Comparison of ENCODE assay signal across 9 cellular contexts in the genomic region with DNA sequence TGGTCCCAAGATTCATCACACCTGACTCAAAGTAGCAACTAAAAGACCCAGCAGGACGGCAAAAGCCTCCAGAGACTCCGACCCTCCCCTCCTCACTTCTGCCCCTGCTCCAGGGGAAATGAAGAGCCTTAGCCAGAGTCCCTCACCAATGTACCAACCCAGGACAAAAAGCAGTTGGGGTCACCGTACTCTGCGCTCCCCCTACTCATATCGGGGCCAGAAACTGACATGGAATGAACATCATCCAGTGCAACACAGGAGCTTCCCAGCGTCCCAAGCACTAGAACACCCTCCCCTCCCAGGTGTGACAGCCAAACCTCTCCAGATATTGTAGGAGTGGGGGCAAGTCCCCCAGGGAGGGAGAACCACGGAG. TPM values are rescaled to one million over a fixed set of nuclear protein-coding genes. Genes with fewer than 3 reads are reported as not detected.
DNase-seq lines count a peak whose midpoint lies in the region; ATAC-seq and TF ChIP-seq lines count a peak whose summit lies in the region.
"Had no signal": no experiment of that assay in that cellular context is flagged by ENCODE, and none has a peak within 500 bp of the region (broad histone marks: within the 10 kb centered on the region; RNA-seq: fewer than 3 reads in every experiment).

No MANE protein-coding gene starts in this region.

- H3K27me3 ChIP-seq in ACC112 (ENCODE audit: insufficient read depth, low read length) = no peaks in the 10 kb centered on the region
- H3K27me3 ChIP-seq in IMR-90 (ENCODE audit: control insufficient read depth, insufficient read depth, low read length) = no peaks in the 10 kb centered on the region
- no peaks in the 10 kb centered on the region for H3K27me3 ChIP-seq in mononuclear cell (ENCODE audit: insufficient read depth, low read length)

- 33% methylated on average over 1 of the region's 7 CpGs; no CpG with 5 or more reads in 1 of the 2 experiments for WGBS in IMR-90 (ENCODE audit: extremely low coverage in 2 of 2, insufficient read length in 1 of 2), 2 experiments

- no peak overlapping the region for H2BK120ac ChIP-seq in IMR-90 (ENCODE audit: low read depth, low read length)

- POLR2A ChIA-PET in IMR-90 (lab: Charles Lee; ENCODE audit: unreplicated experiment) = interaction anchor here (1.0 kb wide), 1 partner anchor 14 kb away, joined by 3 read pairs; no protein-coding TSS in a partner anchor

- H3K4ac ChIP-seq in IMR-90 (ENCODE audit: low read depth, low read length) = no peak overlapping the region

- no peak overlapping the region for H2BK5ac ChIP-seq in IMR-90 (ENCODE audit: low read depth, low read length, poor library complexity, severe bottlenecking)

- peak overlapping the region; percentile 98; the same call in 1 of the 2 replicates for H3K14ac ChIP-seq in IMR-90 (replicated peaks; ENCODE audit: low read depth, low read length)

- peak overlapping the region; percentile 97 for H3K27ac ChIP-seq in ACC112 (ENCODE audit: low read depth, low read length)
- peak overlapping the region; percentile 93; the same call in 1 of the 2 replicates for H3K27ac ChIP-seq in IMR-90 (ENCODE audit: insufficient read depth, low read length)

- ATAC-seq in IMR-90 (ENCODE audit: low read depth) = no peak

- peak overlapping the region; percentile 100 for H3K4me3 ChIP-seq in ACC112 (ENCODE audit: low read depth, low read length)
- peak overlapping the region; percentile 79 for H3K4me3 ChIP-seq in IMR-90 (ENCODE audit: insufficient read depth, low read depth, low read length)
- peak overlapping the region; percentile 68 to 95 for H3K4me3 ChIP-seq in cardiac fibroblast (replicated peaks in 1 of 2; ENCODE audit: low read depth in 2 of 2, low read length in 2 of 2)
- peak overlapping the region; percentile 98 for H3K4me3 ChIP-seq in mononuclear cell (ENCODE audit: low read length)

- H3K79me2 ChIP-seq in ACC112 (ENCODE audit: control insufficient read depth, insufficient read depth, low read length, unreplicated experiment) = peaks cover 62% of the 10 kb centered on the region

- in situ Hi-C loops in IMR-90 (cut with MboI; ENCODE audit: low sequenced_read_pairs) = no loop called here

- H2BK20ac ChIP-seq in IMR-90 (ENCODE audit: low read depth, low read length) = no peak overlapping the region

- H3K23ac ChIP-seq in IMR-90 (ENCODE audit: low read depth, low read length) = peak overlapping the region; percentile 98; the same call in 1 of the 2 replicates

- no peak overlapping the region for H3K56ac ChIP-seq in IMR-90 (ENCODE audit: extremely low read depth, insufficient read depth, low read length)

- H2AFZ ChIP-seq in ACC112 (ENCODE audit: low read length, unreplicated experiment) = no peak overlapping the region
- H2AFZ ChIP-seq in IMR-90 (replicated peaks; ENCODE audit: low read length, poor library complexity) = no peak overlapping the region

- peaks cover 67% of the 10 kb centered on the region for H4K20me1 ChIP-seq in IMR-90 (ENCODE audit: insufficient read depth, low read length)

- no peak for TF ChIP-seq RAD21 in IMR-90 (IDR thresholded peaks at IDR 0.05; ENCODE audit: low read length)

- H4K5ac ChIP-seq in IMR-90 (ENCODE audit: low read depth, low read length) = no peak overlapping the region

- CTCF ChIA-PET in IMR-90 (lab: Yijun Ruan, JAX) = interaction anchor here (0.8 kb wide), 1 partner anchor 9 kb away, joined by 7 read pairs; no protein-coding TSS in a partner anchor

- peak overlapping the region; percentile 94 for H3K4me2 ChIP-seq in IMR-90 (ENCODE audit: low read depth, low read length)

- BruUV-seq in IMR-90 (replicated peaks; lab: Mats Ljungman, UMichigan) = no TSS peak

- no peaks in the 10 kb centered on the region for H3K9me3 ChIP-seq in IMR-90 (ENCODE audit: control insufficient read depth, insufficient read depth, low read length)
- no peaks in the 10 kb centered on the region for H3K9me3 ChIP-seq in mononuclear cell (ENCODE audit: low read depth, low read length)

- dilution Hi-C loops in IMR-90 (cut with HindIII; ENCODE audit: low sequenced_read_pairs, unreplicated experiment) = no loop called here

- H4K91ac ChIP-seq in IMR-90 (ENCODE audit: insufficient read depth, low read depth, low read length) = no peak overlapping the region

- H3K36me3 ChIP-seq in ACC112 (ENCODE audit: insufficient read depth, low read length) (peaks cover 38% of the 10 kb centered on the region; the same call in 1 of the 2 replicates), IMR-90 (ENCODE audit: control insufficient read depth, insufficient read depth, low read length) (peaks cover 58% of the 10 kb centered on the region)

- TF ChIP-seq CTCF in IMR-90 (conservative IDR thresholded peaks at IDR 0.05; ENCODE audit: low read depth, low read length) = no peak
- TF ChIP-seq CTCF in cardiac fibroblast (IDR thresholded peaks at IDR 0.05; ENCODE audit: low read depth, low read length) = no peak

- no peak overlapping the region for H3K18ac ChIP-seq in IMR-90 (ENCODE audit: low read depth, low read length)

- peak overlapping the region; percentile 98 for H3K9ac ChIP-seq in IMR-90 (ENCODE audit: low read depth, low read length)

- no peak overlapping the region for H4K8ac ChIP-seq in IMR-90 (ENCODE audit: low read depth in 2 of 2, low read length in 2 of 2)

- H3K9me1 ChIP-seq in IMR-90 (ENCODE audit: insufficient read depth, low read length) = 0 out of 2 replicates have a peak, but pooled peaks cover 7% of the 10 kb centered on the region

- H2BK15ac ChIP-seq in IMR-90 (ENCODE audit: low read depth, low read length) = no peak overlapping the region

- peak overlapping the region; percentile 77; the same call in 1 of the 2 replicates for H2AK5ac ChIP-seq in IMR-90 (ENCODE audit: low read depth, low read length)

- intact Hi-C loops in IMR-90 (cut with micrococcal nuclease) = no loop called here

- peaks cover 5 to 69% of the 10 kb centered on the region in 2 experiments; a peak in 3 of 4 replicates for H3K79me1 ChIP-seq in IMR-90 (ENCODE audit: low read depth in 1 of 2, low read length in 2 of 2)

- TF ChIP-seq POLR2A in IMR-90 (IDR thresholded peaks at IDR 0.05; ENCODE audit: low read depth, low read length) = no peak; the same call in 1 of the 2 replicates

- DNase-seq in IMR-90 (no peak), cardiac fibroblast (ENCODE audit: low read depth in 2 of 2) (no peak), NCI-H526 treated with DMSO at 0.1 percent for 48 hours (lab: John Stamatoyannopoulos, UW) (no peak), COLO668 (lab: John Stamatoyannopoulos, UW; ENCODE audit: unreplicated experiment) (no peak), NCI-H2227 (lab: John Stamatoyannopoulos, UW; ENCODE audit: unreplicated experiment) (no peak), NCI-H226 (no peak)

- peak overlapping the region; percentile 4 for H2AK9ac ChIP-seq in IMR-90 (replicated peaks; ENCODE audit: low read depth, low read length, poor library complexity)

- H3K4me1 ChIP-seq in ACC112 (ENCODE audit: control insufficient read depth, insufficient read depth, low read length, unreplicated experiment) (peaks cover 20% of the 10 kb centered on the region), IMR-90 (ENCODE audit: control insufficient read depth, insufficient read depth, low read length) (peaks cover 13% of the 10 kb centered on the region), mononuclear cell (ENCODE audit: insufficient read depth, low read length) (peaks cover 46% of the 10 kb centered on the region)

TF ChIP-seq in IMR-90, 13 proteins besides CTCF, POLR2A, EP300 and RAD21:
- TF ChIP-seq ELK1 (IDR thresholded peaks at IDR 0.05; ENCODE audit: borderline replicate concordance, low read depth, low read length) = no peak
- no peak for TF ChIP-seq BHLHE40 (IDR thresholded peaks at IDR 0.05; ENCODE audit: low read depth, low read length)
- no peak for TF ChIP-seq RFX5 (IDR thresholded peaks at IDR 0.05; ENCODE audit: low read depth, low read length)
- TF ChIP-seq FOS (IDR thresholded peaks at IDR 0.05; ENCODE audit: low read depth, low read length) = no peak
- no peak for TF ChIP-seq MAZ (IDR thresholded peaks at IDR 0.05; ENCODE audit: borderline replicate concordance, low read depth, low read length)
- TF ChIP-seq RCOR1 (IDR thresholded peaks at IDR 0.05; ENCODE audit: insufficient replicate concordance, low read length) = no peak

RNA-seq across cellular contexts. Expression of gene EEF2, which starts 1.7 kb away (rescaled TPM):
- total RNA-seq in IMR-90 (2012; rRNA removed) = 1,727 and 2,161 TPM in 2 replicates
- polyA plus RNA-seq in IMR-90 (2012; rRNA removed) = 1,505 and 1,547 TPM in 2 replicates
- 957 and 2,460 TPM in 2 replicates for polyA plus RNA-seq in IMR-90 (2012; cell fraction: cytosol; rRNA removed)
- polyA plus RNA-seq in IMR-90 (2012; cell fraction: nucleus; rRNA removed; ENCODE audit: low replicate concordance) = 805 and 1,780 TPM in 2 replicates
- 1,886 TPM for total RNA-seq in mononuclear cell

RNA-seq across cellular contexts. Expression of gene DAPK3, which starts 12.6 kb away (rescaled TPM):
- 128 and 145 TPM in 2 replicates for total RNA-seq in IMR-90 (2012; rRNA removed)
- 188 and 202 TPM in 2 replicates for polyA plus RNA-seq in IMR-90 (2012; rRNA removed)
- polyA plus RNA-seq in IMR-90 (2012; cell fraction: cytosol; rRNA removed) = 189 and 293 TPM in 2 replicates
- polyA plus RNA-seq in IMR-90 (2012; cell fraction: nucleus; rRNA removed; ENCODE audit: low replicate concordance) = 209 and 518 TPM in 2 replicates
- total RNA-seq in mononuclear cell = 17.8 TPM

RNA-seq across cellular contexts. Expression of gene PIAS4, which starts 24.0 kb away (rescaled TPM):
- total RNA-seq in IMR-90 (2012; rRNA removed) (10.8 and 13.6 TPM in 2 replicates), mononuclear cell (12.0 TPM)
- polyA plus RNA-seq in IMR-90 (2012; rRNA removed) = 12.1 and 16.6 TPM in 2 replicates
- 11.9 and 21.3 TPM in 2 replicates for polyA plus RNA-seq in IMR-90 (2012; cell fraction: cytosol; rRNA removed)
- polyA plus RNA-seq in IMR-90 (2012; cell fraction: nucleus; rRNA removed; ENCODE audit: low replicate concordance) = 12.0 and 20.3 TPM in 2 replicates

RNA-seq across cellular contexts. Expression of gene NMRK2, which starts 50.7 kb away (rescaled TPM):
- not detected in 2 replicates for total RNA-seq in IMR-90 (2012; rRNA removed)
- not detected in 2 replicates for polyA plus RNA-seq in IMR-90 (2012; rRNA removed)
- polyA plus RNA-seq in IMR-90 (2012; cell fraction: cytosol; rRNA removed) = not detected in 2 replicates
- not detected in 2 replicates for polyA plus RNA-seq in IMR-90 (2012; cell fraction: nucleus; rRNA removed; ENCODE audit: low replicate concordance)
- total RNA-seq in mononuclear cell = not detected
- total RNA-seq: LHCN-M2 had no signal
